Comparison of ENCODE assay signal across 8 cellular contexts in genomic region chr1:173714441-173714758, GRCh38. TPM values are rescaled to one million over a fixed set of nuclear protein-coding genes. Genes with fewer than 3 reads are reported as not detected.
A peak's percentile ranks its signal among the peaks of the same experiment; 100 is the strongest.
DNase-seq lines count a peak whose midpoint lies in the region; ATAC-seq and TF ChIP-seq lines count a peak whose summit lies in the region.

No MANE protein-coding gene starts in this region.

- H3K9ac ChIP-seq in SK-N-MC (ENCODE audit: insufficient read length): peak overlapping the region; percentile 58

- peak overlapping the region; percentile 96 for H3K4me3 Mint-ChIP-seq in GM23338

- intact Hi-C loops in gastrocnemius medialis (cut with DNase I; ENCODE audit: low total_unique reads): loop anchor here (5.0 kb wide), 1 partner anchor 237 kb away; the partner anchor contains the start of gene PRDX6

- H3K4me2 ChIP-seq in GM23338: peak overlapping the region; percentile 95

- no peaks in the 10 kb centered on the region for H4K20me1 ChIP-seq in GM23338 (replicated peaks; ENCODE audit: insufficient read depth)

- ATAC-seq in GM23338 (no peak), gastrocnemius medialis (no peak), HG02610 (IDR thresholded peaks at IDR 0.05; ENCODE audit: unreplicated experiment) (no peak)

- peaks cover 27% of the 10 kb centered on the region for H3K79me2 ChIP-seq in GM23338 (replicated peaks; ENCODE audit: insufficient read depth)

- peaks cover 11% of the 10 kb centered on the region; the same call in 2 of the 3 replicates for H3K4me1 Mint-ChIP-seq in GM23338

- H3K27me3 ChIP-seq in GM23338 (ENCODE audit: insufficient read depth) (peaks cover 22% of the 10 kb centered on the region; the same call in 1 of the 2 replicates), gastrocnemius medialis (peaks cover 0 to 5% (median 0%) of the 10 kb centered on the region in 3 donors)

- H3K9me2 ChIP-seq in GM23338 (ENCODE audit: insufficient read depth): peaks cover 11% of the 10 kb centered on the region

- DNase-seq in GM23338 (ENCODE audit: low spot score) (no peak), SK-N-MC (ENCODE audit: low read depth, low spot score) (no peak), fibroblast of the aortic adventitia (ENCODE audit: low read depth) (no peak), gastrocnemius medialis (no peak), DMS153 (lab: John Stamatoyannopoulos, UW) (no peak), A172 (ENCODE audit: low spot score) (no peak)
- DNase-seq in activated CD4-positive, CD25-positive, alpha-beta regulatory T cell (lab: John Stamatoyannopoulos, UW): no peak

- peak overlapping the region; percentile 98 for H2AFZ ChIP-seq in GM23338

- peaks cover 9% of the 10 kb centered on the region for H3K4me1 ChIP-seq in GM23338 (ENCODE audit: insufficient read depth)
- peaks cover 22% of the 10 kb centered on the region in 2 donors for H3K4me1 ChIP-seq in gastrocnemius medialis

- TF ChIP-seq CTCF in GM23338 (conservative IDR thresholded peaks at IDR 0.05; ENCODE audit: low read depth in 2 of 2): no peak
- no peak for TF ChIP-seq CTCF in fibroblast of the aortic adventitia (IDR thresholded peaks at IDR 0.05; ENCODE audit: insufficient read depth, low read length)
- no peak for TF ChIP-seq CTCF in gastrocnemius medialis (IDR thresholded peaks at IDR 0.05 in 4 of 5, conservative IDR thresholded peaks at IDR 0.05 in 1 of 5)

- in situ Hi-C loops in gastrocnemius medialis (cut with MboI; ENCODE audit: low sequenced_read_pairs in 4 of 4): loop anchor here in 1 of 4 donors (25.0 kb wide), 1 partner anchor 302 kb away; no protein-coding TSS in a partner anchor

- H3K36me3 ChIP-seq in GM23338 (ENCODE audit: insufficient read depth) (no peaks in the 10 kb centered on the region), SK-N-MC (ENCODE audit: insufficient read depth, low read length) (no peaks in the 10 kb centered on the region), gastrocnemius medialis (no peaks in the 10 kb centered on the region)

- H3K27ac ChIP-seq in GM23338 (ENCODE audit: low read depth): 0 out of 2 replicates have a peak overlapping the region, but pooled peaks have one; percentile 46
- H3K27ac ChIP-seq in SK-N-MC: no peak overlapping the region; the same call in 1 of the 2 replicates
- peak overlapping the region; percentile 80 to 92 (median 85) for H3K27ac ChIP-seq in gastrocnemius medialis

- H3K4me3 ChIP-seq in GM23338 (peak overlapping the region; percentile 90), SK-N-MC (peak overlapping the region; percentile 88), fibroblast of the aortic adventitia (ENCODE audit: low read depth, low read length) (peak overlapping the region; percentile 90), gastrocnemius medialis (peak overlapping the region; percentile 80 to 98 (median 84))

- H3K27me3 Mint-ChIP-seq in GM23338 (ENCODE audit: insufficient read depth, low read depth, poor library complexity): peaks cover 5% of the 10 kb centered on the region

- H3K36me3 Mint-ChIP-seq in GM23338 (ENCODE audit: low read depth): no peaks in the 10 kb centered on the region; the same call in 2 of the 3 replicates

- no peaks in the 10 kb centered on the region; the same call in 2 of the 3 replicates for H3K9me3 Mint-ChIP-seq in GM23338

- H3K9me3 ChIP-seq in SK-N-MC (ENCODE audit: low read depth, low read length) (no peaks in the 10 kb centered on the region), gastrocnemius medialis (no peaks in the 10 kb centered on the region)

- H3K27ac Mint-ChIP-seq in GM23338: peak overlapping the region; percentile 46

- no peak for TF ChIP-seq POLR2A in gastrocnemius medialis (IDR thresholded peaks at IDR 0.05)

- H3F3A ChIP-seq in GM23338 (replicated peaks; ENCODE audit: low read depth): peaks cover 5% of the 10 kb centered on the region

TF ChIP-seq in GM23338, 12 proteins besides CTCF, POLR2A, EP300 and RAD21 (continues in another document):
- TF ChIP-seq, protein P1, sequence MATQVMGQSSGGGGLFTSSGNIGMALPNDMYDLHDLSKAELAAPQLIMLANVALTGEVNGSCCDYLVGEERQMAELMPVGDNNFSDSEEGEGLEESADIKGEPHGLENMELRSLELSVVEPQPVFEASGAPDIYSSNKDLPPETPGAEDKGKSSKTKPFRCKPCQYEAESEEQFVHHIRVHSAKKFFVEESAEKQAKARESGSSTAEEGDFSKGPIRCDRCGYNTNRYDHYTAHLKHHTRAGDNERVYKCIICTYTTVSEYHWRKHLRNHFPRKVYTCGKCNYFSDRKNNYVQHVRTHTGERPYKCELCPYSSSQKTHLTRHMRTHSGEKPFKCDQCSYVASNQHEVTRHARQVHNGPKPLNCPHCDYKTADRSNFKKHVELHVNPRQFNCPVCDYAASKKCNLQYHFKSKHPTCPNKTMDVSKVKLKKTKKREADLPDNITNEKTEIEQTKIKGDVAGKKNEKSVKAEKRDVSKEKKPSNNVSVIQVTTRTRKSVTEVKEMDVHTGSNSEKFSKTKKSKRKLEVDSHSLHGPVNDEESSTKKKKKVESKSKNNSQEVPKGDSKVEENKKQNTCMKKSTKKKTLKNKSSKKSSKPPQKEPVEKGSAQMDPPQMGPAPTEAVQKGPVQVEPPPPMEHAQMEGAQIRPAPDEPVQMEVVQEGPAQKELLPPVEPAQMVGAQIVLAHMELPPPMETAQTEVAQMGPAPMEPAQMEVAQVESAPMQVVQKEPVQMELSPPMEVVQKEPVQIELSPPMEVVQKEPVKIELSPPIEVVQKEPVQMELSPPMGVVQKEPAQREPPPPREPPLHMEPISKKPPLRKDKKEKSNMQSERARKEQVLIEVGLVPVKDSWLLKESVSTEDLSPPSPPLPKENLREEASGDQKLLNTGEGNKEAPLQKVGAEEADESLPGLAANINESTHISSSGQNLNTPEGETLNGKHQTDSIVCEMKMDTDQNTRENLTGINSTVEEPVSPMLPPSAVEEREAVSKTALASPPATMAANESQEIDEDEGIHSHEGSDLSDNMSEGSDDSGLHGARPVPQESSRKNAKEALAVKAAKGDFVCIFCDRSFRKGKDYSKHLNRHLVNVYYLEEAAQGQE (IDR thresholded peaks at IDR 0.05; ENCODE audit: unreplicated experiment): no peak
- TF ChIP-seq EZH2 (IDR thresholded peaks at IDR 0.05; ENCODE audit: low read depth, unreplicated experiment) (no peak), ZNF114 (CRISPR knock-in tag; IDR thresholded peaks at IDR 0.05) (no peak), STAT1 (IDR thresholded peaks at IDR 0.05; ENCODE audit: unreplicated experiment) (no peak), POLR2AphosphoS5 (IDR thresholded peaks at IDR 0.05; ENCODE audit: low read depth) (no peak), ETS1 (IDR thresholded peaks at IDR 0.05) (no peak), NANOG (IDR thresholded peaks at IDR 0.05; ENCODE audit: borderline replicate concordance) (no peak), ZNF331 (CRISPR knock-in tag; IDR thresholded peaks at IDR 0.05; ENCODE audit: low read depth) (no peak), JUNB (IDR thresholded peaks at IDR 0.05; ENCODE audit: unreplicated experiment) (no peak)

RNA-seq across cellular contexts. Expression of gene KLHL20, which starts 0.4 kb away (rescaled TPM):
- 7.9 and 14.5 TPM in 2 replicates for total RNA-seq in GM23338 (2014; rRNA removed; shearing (Covaris generic))
- polyA plus RNA-seq in GM23338 (2016; fragmentation: Nextera tagmentation; extraction: Ambion mirVana): 11.8 and 12.3 TPM in 2 replicates
- total RNA-seq in fibroblast of the aortic adventitia (ENCODE audit: low replicate concordance): 16.9 and 30.6 TPM in 2 replicates
- 10 to 100 TPM; 15.9 to 23.9 (median 23.4) TPM for total RNA-seq in gastrocnemius medialis
- total RNA-seq in A172 (2014; rRNA removed; shearing (Covaris generic)): 22.9 and 27.7 TPM in 2 replicates

RNA-seq across cellular contexts. Expression of gene ANKRD45, which starts 44.7 kb away (rescaled TPM):
- total RNA-seq in GM23338 (2014; rRNA removed; shearing (Covaris generic)): 1.5 and 2.0 TPM in 2 replicates
- 1.0 and 2.3 TPM in 2 replicates for polyA plus RNA-seq in GM23338 (2016; fragmentation: Nextera tagmentation; extraction: Ambion mirVana)
- total RNA-seq in fibroblast of the aortic adventitia (ENCODE audit: low replicate concordance) (0.09 and 0.82 TPM in 2 replicates), gastrocnemius medialis (not detected)
- total RNA-seq in A172 (2014; rRNA removed; shearing (Covaris generic)): 0.29 and 0.96 TPM in 2 replicates
